8 cellular contexts compared by ENCODE assay signal in genomic region chr21:28336299-28336698, GRCh38.
DNase-seq lines count a peak whose midpoint lies in the region; ATAC-seq and TF ChIP-seq lines count a peak whose summit lies in the region.

No MANE protein-coding gene starts in this region.

- H3K27me3 ChIP-seq in dorsolateral prefrontal cortex = no peaks in the 10 kb centered on the region

- DNase-seq in COLO829 (ENCODE audit: low spot score) (peak; percentile 48), NCI-H526 treated with DMSO at 0.1 percent for 48 hours (lab: John Stamatoyannopoulos, UW) (peak; percentile 31), dorsolateral prefrontal cortex (peak in 1 of 10 donors; percentile 14), mucosa of gallbladder (ENCODE audit: low spot score) (peak; percentile 21), LoVo (ENCODE audit: low spot score) (no peak), natural killer cell (no peak), GM10248 (ENCODE audit: extremely low spot score) (no peak)
- DNase-seq in activated effector memory CD4-positive, alpha-beta T cell treated with Interleukin-2 at 50 U/mL for 16 hours = no peak

- ATAC-seq in natural killer cell = no peak

- no peaks in the 10 kb centered on the region for H3K9me3 Mint-ChIP-seq in natural killer cell

- H3K27ac Mint-ChIP-seq in natural killer cell = no peak overlapping the region

- POLR2A ChIA-PET in GM10248 (lab: Yijun Ruan, JAX) = no interaction called here

- peak; percentile 30 to 89 (median 68) for TF ChIP-seq CTCF in dorsolateral prefrontal cortex (IDR thresholded peaks at IDR 0.05 in 54 of 56, conservative IDR thresholded peaks at IDR 0.05 in 2 of 56; ENCODE audit: low read depth in 1 of 56, partially characterized antibody in 56 of 56)
- TF ChIP-seq CTCF in natural killer cell (IDR thresholded peaks at IDR 0.05) = no peak
- no peak for TF ChIP-seq CTCF in GM10248 (IDR thresholded peaks at IDR 0.05; ENCODE audit: control extremely low read depth, extremely low read depth, low read depth, missing control alignments)

- CTCF ChIA-PET in GM10248 (lab: Yijun Ruan, JAX) = interaction anchor here (0.8 kb wide), 1 partner anchor 14 kb away, joined by 3 read pairs; no protein-coding TSS in a partner anchor

- no peaks in the 10 kb centered on the region for H3K36me3 Mint-ChIP-seq in natural killer cell

- H3K4me3 ChIP-seq in dorsolateral prefrontal cortex = peak overlapping the region in 1 of 59 donors; percentile 38

- H3K27me3 Mint-ChIP-seq in natural killer cell (ENCODE audit: low read depth in 2 of 2) = no peaks in the 10 kb centered on the region

- H3K27ac ChIP-seq in dorsolateral prefrontal cortex = peak overlapping the region in 54 of 59 donors; percentile 9 to 99 (median 94)

- intact Hi-C loops in dorsolateral prefrontal cortex (cut with DNase I) = loop anchor here (2.0 to 10.0 kb wide), 9 partner anchors 114 to 1485 kb away; no protein-coding TSS in a partner anchor
- intact Hi-C loops in natural killer cell (cut with micrococcal nuclease) = no loop called here

- no peaks in the 10 kb centered on the region for H3K4me1 Mint-ChIP-seq in natural killer cell

- H3K4me3 Mint-ChIP-seq in natural killer cell = no peak overlapping the region

Comparison
In these comparisons a context has a peak if more than half of its experiments do, and no peak if none do; other contexts are left out.
1. DNase-seq: peak in COLO829 (single experiment), NCI-H526 treated with DMSO at 0.1 percent for 48 hours (single experiment) and mucosa of gallbladder (single experiment); none in LoVo (single experiment), natural killer cell (single experiment), GM10248 (single experiment) and activated effector memory CD4-positive, alpha-beta T cell treated with Interleukin-2 at 50 U/mL for 16 hours (single experiment).
2. CTCF ChIP-seq: peak in dorsolateral prefrontal cortex (56 of 56); none in natural killer cell (single experiment) and GM10248 (single experiment).